14 cellular contexts compared by ENCODE assay signal in the genomic region with DNA sequence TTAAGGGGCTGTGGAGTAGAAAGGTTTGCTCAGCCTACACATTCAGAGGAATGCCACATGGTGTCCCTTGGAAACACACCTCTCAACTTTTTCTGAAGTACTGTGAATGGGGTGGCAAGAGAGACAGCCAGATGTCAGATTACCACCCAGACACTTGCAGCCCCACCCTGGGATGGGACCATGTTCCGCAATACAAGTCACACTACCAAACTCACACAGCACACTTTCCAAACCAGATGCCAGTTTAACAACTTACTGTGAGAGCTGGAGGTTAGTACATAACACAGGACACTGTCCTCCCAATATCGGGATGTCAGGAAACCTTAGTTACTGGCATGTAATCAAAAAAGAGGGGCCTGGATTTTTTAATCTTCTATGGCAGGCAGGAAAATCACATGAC. TPM values are rescaled to one million over a fixed set of nuclear protein-coding genes. Genes with fewer than 3 reads are reported as not detected.
DNase-seq lines count a peak whose midpoint lies in the region; ATAC-seq and TF ChIP-seq lines count a peak whose summit lies in the region.
"Had no signal": no experiment of that assay in that cellular context is flagged by ENCODE, and none has a peak within 500 bp of the region (broad histone marks: within the 10 kb centered on the region; RNA-seq: fewer than 3 reads in every experiment).

No MANE protein-coding gene starts in this region.

- H3K27me3 ChIP-seq in SK-N-SH (ENCODE audit: insufficient read depth): no peaks in the 10 kb centered on the region
- H3K27me3 ChIP-seq in left lung: no peaks in the 10 kb centered on the region
- H3K27me3 ChIP-seq in thymus (ENCODE audit: control insufficient read depth, insufficient read depth): no peaks in the 10 kb centered on the region
- H3K27me3 ChIP-seq: hepatocyte, vagina had no signal

- DNase-seq in activated naive CD8-positive, alpha-beta T cell treated with anti-CD3 and anti-CD28 coated beads for 36 hours: no peak
- DNase-seq in SK-N-SH: peak; percentile 70
- DNase-seq in left lung: no peak
- DNase-seq in HEK293T (ENCODE audit: extremely low spot score): no peak
- DNase-seq: activated CD4-positive, alpha-beta T cell treated with anti-CD3 and anti-CD28 coated beads, Interleukin-2, amount 10 ng/mL, durations not matched to agents 7 days and 5 days; lower lobe of right lung; stimulated activated CD4-positive, alpha-beta T cell treated with anti-CD3 and anti-CD28 coated beads, Interleukin-12 subunit alpha, Interleukin-12 subunit beta, amount 100 ng/mL, for 4 hours had no signal

- H3K9me3 ChIP-seq in SK-N-SH: no peaks in the 10 kb centered on the region
- H3K9me3 ChIP-seq in left lung: no peaks in the 10 kb centered on the region
- no peaks in the 10 kb centered on the region for H3K9me3 ChIP-seq in thymus (ENCODE audit: control insufficient read depth)
- H3K9me3 ChIP-seq: lower lobe of right lung, vagina had no signal

- H3K27ac Mint-ChIP-seq in activated naive CD8-positive, alpha-beta T cell: no peak overlapping the region
- H3K27ac Mint-ChIP-seq in activated naive CD8-positive, alpha-beta T cell treated with anti-CD3 and anti-CD28 coated beads for 36 hours: no peak overlapping the region
- H3K27ac Mint-ChIP-seq: activated CD4-positive, alpha-beta T cell treated with anti-CD3 and anti-CD28 coated beads, Interleukin-2, amount 10 ng/mL, durations not matched to agents 7 days and 5 days; T-helper 1 cell treated with Interleukin-12 subunit alpha and Interleukin-12 subunit beta and Interleukin-4 antibody, amounts not matched to agents 30 μg/mL and 1 μg/mL, for 36 hours had no signal

- no peak for TF ChIP-seq RAD21 in SK-N-SH (IDR thresholded peaks at IDR 0.05; ENCODE audit: low read length)

- TF ChIP-seq CTCF in SK-N-SH (IDR thresholded peaks at IDR 0.05) (no peak), left lung (IDR thresholded peaks at IDR 0.05) (no peak)

- H3K9me2 ChIP-seq in SK-N-SH: no peaks in the 10 kb centered on the region

- peak in 1 of 2 experiments; percentile 18; a peak in 1 of 4 replicates for TF ChIP-seq EP300 in SK-N-SH (IDR thresholded peaks at IDR 0.05; ENCODE audit: borderline replicate concordance in 1 of 2, low read depth in 1 of 2, low read length in 1 of 2)

- no peak overlapping the region for H3K9ac ChIP-seq in SK-N-SH

- CTCF ChIA-PET in SK-N-SH (lab: Yijun Ruan, JAX): interaction anchor here (1.0 to 2.1 kb wide), 6 partner anchors 7 to 389 kb away, joined by 3 to 9 read pairs (median 4); no protein-coding TSS in a partner anchor
- CTCF ChIA-PET in HEK293T (lab: Yijun Ruan, JAX): no interaction called here

- WGBS in SK-N-SH (ENCODE audit: low lambda C conversion rate): 57% methylated on average over 2 of the region's 2 CpGs
- 87% methylated on average over 2 of the region's 2 CpGs for WGBS in thymus

- H4K20me1 ChIP-seq in SK-N-SH (ENCODE audit: insufficient read depth): peaks cover 95% of the 10 kb centered on the region

- H3K27ac ChIP-seq in SK-N-SH (ENCODE audit: low read depth in 2 of 2, low read length in 1 of 2) (peak overlapping the region in 1 of 2 experiments; percentile 70; a peak in 2 of 4 replicates), left lung (no peak overlapping the region), thymus (ENCODE audit: low read depth) (peak overlapping the region; percentile 21)
- H3K27ac ChIP-seq: hepatocyte, lower lobe of right lung, vagina had no signal

- ATAC-seq in left lung (peak; percentile 6), HG02763 (IDR thresholded peaks at IDR 0.05; ENCODE audit: unreplicated experiment) (no peak), HG02973 (IDR thresholded peaks at IDR 0.05; ENCODE audit: unreplicated experiment) (no peak)

- intact Hi-C loops in left lung (cut with DNase I): no loop called here

- POLR2A ChIA-PET in SK-N-SH (lab: Yijun Ruan, JAX) (interaction anchor here (1.3 kb wide), 1 partner anchor 87 kb away, joined by 4 read pairs; the partner anchor contains the start of gene CARHSP1), HEK293T (lab: Yijun Ruan, JAX) (no interaction called here)

- H3K36me3 ChIP-seq in SK-N-SH (replicated peaks in 1 of 2; ENCODE audit: control insufficient read depth in 1 of 2, insufficient read depth in 2 of 2, low read length in 1 of 2) (no peaks in the 10 kb centered on the region), left lung (no peaks in the 10 kb centered on the region), thymus (ENCODE audit: control insufficient read depth, insufficient read depth) (no peaks in the 10 kb centered on the region)
- H3K36me3 ChIP-seq: lower lobe of right lung, vagina had no signal

- H3K79me2 ChIP-seq in SK-N-SH (ENCODE audit: insufficient read depth): peaks cover 93% of the 10 kb centered on the region

- no peak overlapping the region for H2AFZ ChIP-seq in SK-N-SH (ENCODE audit: low read depth)
- H2AFZ ChIP-seq: hepatocyte had no signal

- H3K27me3 Mint-ChIP-seq in activated naive CD8-positive, alpha-beta T cell: no peaks in the 10 kb centered on the region
- no peaks in the 10 kb centered on the region for H3K27me3 Mint-ChIP-seq in activated naive CD8-positive, alpha-beta T cell treated with anti-CD3 and anti-CD28 coated beads for 36 hours
- H3K27me3 Mint-ChIP-seq: activated CD4-positive, alpha-beta T cell treated with anti-CD3 and anti-CD28 coated beads, Interleukin-2, amount 10 ng/mL, durations not matched to agents 7 days and 5 days had no signal

- H3K9me3 Mint-ChIP-seq in activated naive CD8-positive, alpha-beta T cell (ENCODE audit: low read depth): no peaks in the 10 kb centered on the region
- no peaks in the 10 kb centered on the region for H3K9me3 Mint-ChIP-seq in activated naive CD8-positive, alpha-beta T cell treated with anti-CD3 and anti-CD28 coated beads for 36 hours
- H3K9me3 Mint-ChIP-seq: activated CD4-positive, alpha-beta T cell treated with anti-CD3 and anti-CD28 coated beads, Interleukin-2, amount 10 ng/mL, durations not matched to agents 7 days and 5 days; T-helper 1 cell treated with Interleukin-12 subunit alpha and Interleukin-12 subunit beta and Interleukin-4 antibody, amounts not matched to agents 30 μg/mL and 1 μg/mL, for 36 hours had no signal

- H3K4me1 Mint-ChIP-seq in activated naive CD8-positive, alpha-beta T cell (ENCODE audit: low read depth): peaks cover 86% of the 10 kb centered on the region
- H3K4me1 Mint-ChIP-seq in activated naive CD8-positive, alpha-beta T cell treated with anti-CD3 and anti-CD28 coated beads for 36 hours: peaks cover 86% of the 10 kb centered on the region

- peaks cover 15% of the 10 kb centered on the region for H3F3A ChIP-seq in SK-N-SH (replicated peaks; ENCODE audit: insufficient read depth)

- no peaks in the 10 kb centered on the region for H3K36me3 Mint-ChIP-seq in activated naive CD8-positive, alpha-beta T cell
- peaks cover 5% of the 10 kb centered on the region for H3K36me3 Mint-ChIP-seq in activated naive CD8-positive, alpha-beta T cell treated with anti-CD3 and anti-CD28 coated beads for 36 hours

- H3K4me3 ChIP-seq in SK-N-SH (ENCODE audit: low read depth in 2 of 2, low read length in 1 of 2) (no peak overlapping the region), left lung (no peak overlapping the region), thymus (ENCODE audit: low read length) (no peak overlapping the region)
- H3K4me3 ChIP-seq: hepatocyte, lower lobe of right lung, vagina had no signal

- H3K4me1 ChIP-seq in SK-N-SH (ENCODE audit: control insufficient read depth in 1 of 2, insufficient read depth in 2 of 2, low read depth in 1 of 2, low read length in 1 of 2) (peaks cover 42 to 66% of the 10 kb centered on the region in 2 experiments), left lung (peaks cover 52 to 80% of the 10 kb centered on the region in 2 donors), thymus (ENCODE audit: control insufficient read depth, insufficient read depth, low read length) (peaks cover 67% of the 10 kb centered on the region)

- peak overlapping the region; percentile 33 for H3K4me3 Mint-ChIP-seq in activated naive CD8-positive, alpha-beta T cell
- H3K4me3 Mint-ChIP-seq in activated naive CD8-positive, alpha-beta T cell treated with anti-CD3 and anti-CD28 coated beads for 36 hours: no peak overlapping the region
- H3K4me3 Mint-ChIP-seq: activated CD4-positive, alpha-beta T cell treated with anti-CD3 and anti-CD28 coated beads, Interleukin-2, amount 10 ng/mL, durations not matched to agents 7 days and 5 days; T-helper 1 cell treated with Interleukin-12 subunit alpha and Interleukin-12 subunit beta and Interleukin-4 antibody, amounts not matched to agents 30 μg/mL and 1 μg/mL, for 36 hours had no signal

- no peak overlapping the region for H3K4me2 ChIP-seq in SK-N-SH
- H3K4me2 ChIP-seq: hepatocyte had no signal

TF ChIP-seq in SK-N-SH, 30 proteins besides CTCF, POLR2A, EP300 and RAD21 (continues in another document):
- TF ChIP-seq RCOR1 (IDR thresholded peaks at IDR 0.05; ENCODE audit: low read length): peak; percentile 38; the same call in 1 of the 2 replicates
- no peak for TF ChIP-seq TEAD4 (IDR thresholded peaks at IDR 0.05; ENCODE audit: borderline replicate concordance, insufficient read depth)
- TF ChIP-seq, protein P1, sequence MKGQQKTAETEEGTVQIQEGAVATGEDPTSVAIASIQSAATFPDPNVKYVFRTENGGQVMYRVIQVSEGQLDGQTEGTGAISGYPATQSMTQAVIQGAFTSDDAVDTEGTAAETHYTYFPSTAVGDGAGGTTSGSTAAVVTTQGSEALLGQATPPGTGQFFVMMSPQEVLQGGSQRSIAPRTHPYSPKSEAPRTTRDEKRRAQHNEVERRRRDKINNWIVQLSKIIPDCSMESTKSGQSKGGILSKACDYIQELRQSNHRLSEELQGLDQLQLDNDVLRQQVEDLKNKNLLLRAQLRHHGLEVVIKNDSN (IDR thresholded peaks at IDR 0.05; ENCODE audit: borderline replicate concordance, low read depth): no peak
- TF ChIP-seq YY1 (IDR thresholded peaks at IDR 0.05; ENCODE audit: low read depth): no peak

TF ChIP-seq in HEK293T, 16 proteins besides CTCF, POLR2A, EP300 and RAD21:
- TF ChIP-seq BHLHE40 (IDR thresholded peaks at IDR 0.05; ENCODE audit: borderline replicate concordance) (no peak), SP1 (IDR thresholded peaks at IDR 0.05) (no peak), ELF4 (IDR thresholded peaks at IDR 0.05) (no peak), FOXM1 (IDR thresholded peaks at IDR 0.05; ENCODE audit: borderline replicate concordance) (no peak), NFRKB (IDR thresholded peaks at IDR 0.05) (no peak), ZNF384 (IDR thresholded peaks at IDR 0.05) (no peak), L3MBTL2 (conservative IDR thresholded peaks at IDR 0.05) (no peak), ARNT (IDR thresholded peaks at IDR 0.05) (no peak)

RNA-seq across cellular contexts. Expression of gene USP7, which starts 7.9 kb away (rescaled TPM):
- total RNA-seq in activated naive CD8-positive, alpha-beta T cell treated with anti-CD3 and anti-CD28 coated beads for 36 hours: 100 to 1,000 TPM; 167 to 175 TPM
- polyA plus RNA-seq in SK-N-SH (2012; rRNA removed) (8.4 and 8.6 TPM in 2 replicates), thymus (58.3 TPM)
- polyA plus RNA-seq in SK-N-SH (2012; cell fraction: cytosol; rRNA removed): 11.0 and 13.7 TPM in 2 replicates
- polyA plus RNA-seq in SK-N-SH (2012; cell fraction: nucleus; rRNA removed): 24.5 and 33.7 TPM in 2 replicates
- total RNA-seq in left lung: 10 to 100 TPM; 70.4 to 98.4 TPM
